Comparison of ENCODE assay signal across 2 cellular contexts in the genomic region with DNA sequence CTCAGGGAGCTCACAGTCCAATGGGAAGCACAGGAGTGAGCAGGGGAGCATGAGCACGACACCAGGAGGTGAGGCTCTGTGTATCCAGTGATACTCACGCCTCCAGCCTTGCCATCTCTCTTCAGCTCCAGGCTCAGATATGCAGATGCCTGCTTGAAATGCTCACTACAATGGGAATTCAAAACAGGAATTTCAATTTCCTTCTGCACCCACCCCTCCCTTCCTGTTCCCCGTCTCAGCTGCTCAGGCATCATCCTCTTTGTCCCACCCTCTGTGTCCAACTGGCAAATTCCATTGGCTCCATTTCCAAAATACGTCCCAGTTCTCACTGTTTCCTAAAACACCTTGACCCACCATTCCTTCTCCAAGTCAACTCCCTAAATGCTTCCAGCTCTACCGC.
A peak's percentile ranks its signal among the peaks of the same experiment; 100 is the strongest.
TF ChIP-seq lines count a peak whose summit lies in the region.

No MANE protein-coding gene starts in this region.

TF ChIP-seq in liver, 16 proteins besides CTCF, POLR2A, EP300 and RAD21:
- TF ChIP-seq YY1 (IDR thresholded peaks at IDR 0.05) (no peak), HNF4A (conservative IDR thresholded peaks at IDR 0.05) (no peak), SP1 (IDR thresholded peaks at IDR 0.05) (peak; percentile 17)

TF ChIP-seq in HepG2, 621 proteins besides CTCF, POLR2A, EP300 and RAD21:
- TF ChIP-seq PAX8 (CRISPR knock-in tag; IDR thresholded peaks at IDR 0.05; ENCODE audit: borderline replicate concordance), result no peak
TF ChIP-seq in HepG2: peak in this region for 0.
